ENCODE assay signal across 9 cellular contexts in the genomic region with DNA sequence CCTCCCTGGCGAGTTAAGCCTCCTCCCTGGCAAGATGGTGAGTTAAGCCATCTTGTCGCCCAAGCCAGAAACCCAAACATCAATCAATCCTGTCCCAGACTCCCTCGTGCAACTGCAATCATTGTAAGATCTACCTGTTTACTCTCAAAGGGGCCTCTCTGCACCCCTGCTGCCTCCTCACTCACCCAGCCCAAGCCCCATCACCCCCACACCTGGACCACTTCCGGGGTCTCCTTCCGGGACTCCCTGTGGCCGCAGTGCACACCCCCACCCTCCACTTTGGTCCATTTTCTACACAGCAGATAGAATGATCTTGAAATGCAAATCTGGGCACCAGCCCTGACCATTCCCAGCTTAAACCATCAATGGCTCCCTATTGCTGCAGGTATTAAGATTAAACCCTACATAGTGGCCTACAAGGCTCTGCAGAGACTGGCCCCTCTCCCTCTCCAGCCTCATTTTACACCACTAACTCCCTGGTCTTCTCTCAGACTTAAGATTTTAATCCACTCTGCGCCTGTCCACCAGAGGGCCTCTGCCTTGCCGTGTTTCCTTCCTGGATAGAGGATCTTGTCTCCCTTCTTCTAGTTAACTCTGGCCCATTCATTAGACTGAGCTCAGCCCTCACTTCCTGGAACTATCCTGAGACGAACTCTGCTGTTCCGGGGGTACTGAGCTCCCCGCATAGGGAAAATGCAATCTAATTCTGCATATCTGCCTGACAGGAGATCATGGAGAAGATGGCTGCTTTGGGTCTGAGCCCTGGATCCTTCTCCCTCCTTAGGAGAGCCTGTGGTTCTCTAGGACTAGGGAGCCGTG. TPM values are rescaled to one million over a fixed set of nuclear protein-coding genes. Genes with fewer than 3 reads are reported as not detected.
A peak's percentile ranks its signal among the peaks of the same experiment; 100 is the strongest.
DNase-seq lines count a peak whose midpoint lies in the region; ATAC-seq and TF ChIP-seq lines count a peak whose summit lies in the region.
"Had no signal": no experiment of that assay in that cellular context is flagged by ENCODE, and none has a peak within 500 bp of the region (broad histone marks: within the 10 kb centered on the region; RNA-seq: fewer than 3 reads in every experiment).

No MANE protein-coding gene starts in this region.

- H3K27me3 ChIP-seq in transverse colon = peaks cover 9% of the 10 kb centered on the region

- in situ Hi-C loops in transverse colon (cut with MboI; ENCODE audit: low pct_ligation_motif_present in 1 of 4, low pct_unique_long_range_greater_than_20kb in 1 of 4, low sequenced_read_pairs in 3 of 4) = loop anchor here in 1 of 4 donors (25.0 kb wide), 1 partner anchor 387 kb away; no protein-coding TSS in a partner anchor

- DNase-seq in EL = peak; percentile 55
- DNase-seq in HuH-7.5 (ENCODE audit: low spot score) = peak; percentile 62
- DNase-seq in amygdala (lab: John Stamatoyannopoulos, UW) = peak in 31 of 56 donors; percentile 9 to 78 (median 36)
- peak; percentile 70 for DNase-seq in inferior parietal cortex (ENCODE audit: extremely low spot score)
- DNase-seq in transverse colon = no peak
- DNase-seq: activated B cell treated with CpG ODN at 0.5 μM for 24 hours had no signal

- peak; percentile 23 to 53 (median 35) for TF ChIP-seq CTCF in transverse colon (IDR thresholded peaks at IDR 0.05)

- intact Hi-C loops in transverse colon (cut with DNase I; ENCODE audit: low total_unique reads) = no loop called here

- TF ChIP-seq POLR2A in transverse colon (IDR thresholded peaks at IDR 0.05) = no peak

- H3K27ac ChIP-seq in transverse colon = no peak overlapping the region

- TF ChIP-seq EP300 in transverse colon (IDR thresholded peaks at IDR 0.05; ENCODE audit: low read depth) = no peak

- no peak for ATAC-seq in activated CD4-positive, CD25-positive, alpha-beta regulatory T cell treated with anti-CD3 and anti-CD28 coated beads, Interleukin-2, amount 50 U/mL, for 24 hours
- ATAC-seq in GM18519 (IDR thresholded peaks at IDR 0.05; ENCODE audit: low FRiP score, unreplicated experiment) = no peak
- no peak for ATAC-seq in GM21576 (IDR thresholded peaks at IDR 0.05; ENCODE audit: unreplicated experiment)

- no peaks in the 10 kb centered on the region for H3K4me1 ChIP-seq in transverse colon

- no peaks in the 10 kb centered on the region for H3K36me3 ChIP-seq in transverse colon

- WGBS in transverse colon (ENCODE audit: low coverage in 1 of 2), 2 donors = 33 to 49% methylated on average over 4 to 12 of the region's 12 CpGs

- no peak overlapping the region for H3K4me3 ChIP-seq in transverse colon

- H3K9me3 ChIP-seq in transverse colon = no peaks in the 10 kb centered on the region

RNA-seq across cellular contexts. Expression of a gene that starts 41.9 kb away (rescaled TPM):
- under 1 TPM in 3 of 4 donors, not detected in 1; 0.20 to 0.55 (median 0.48) TPM for total RNA-seq in transverse colon
- total RNA-seq: activated B cell treated with CpG ODN at 0.5 μM for 24 hours had no signal
